In genomic region chr5:13866792-13867191, GRCh38 we compare ENCODE assay signal across 8 cellular contexts.
DNase-seq lines count a peak whose midpoint lies in the region; ATAC-seq and TF ChIP-seq lines count a peak whose summit lies in the region.

No MANE protein-coding gene starts in this region.

- ATAC-seq in SK-N-SH treated with all-trans-retinoic acid at 6 μM for 48 hours (peak; percentile 58; the same call in 1 of the 3 replicates), GM21390 (IDR thresholded peaks at IDR 0.05; ENCODE audit: unreplicated experiment) (no peak), esophagus mucosa (no peak)

- DNase-seq in AG08395 (ENCODE audit: low spot score) (peak; percentile 42), HEK293T (ENCODE audit: extremely low spot score) (peak; percentile 28), glomerular visceral epithelial cell (ENCODE audit: extremely low spot score) (peak; percentile 54), T-helper 1 cell (no peak)
- no peak for DNase-seq in activated effector memory CD4-positive, alpha-beta T cell treated with Interleukin-2 at 50 U/mL for 16 hours

- POLR2A ChIA-PET in HEK293T (lab: Yijun Ruan, JAX): no interaction called here

- CTCF ChIA-PET in HEK293T (lab: Yijun Ruan, JAX): no interaction called here

TF ChIP-seq in HEK293T, 16 proteins besides CTCF, POLR2A, EP300 and RAD21:
- TF ChIP-seq HDGF (IDR thresholded peaks at IDR 0.05; ENCODE audit: borderline replicate concordance) (no peak), PKNOX1 (IDR thresholded peaks at IDR 0.05) (no peak), FOXK2 (IDR thresholded peaks at IDR 0.05) (no peak), L3MBTL2 (conservative IDR thresholded peaks at IDR 0.05) (no peak), FOXM1 (IDR thresholded peaks at IDR 0.05; ENCODE audit: borderline replicate concordance) (no peak), TARDBP (IDR thresholded peaks at IDR 0.05) (no peak), ELF4 (IDR thresholded peaks at IDR 0.05) (no peak), SUZ12 (IDR thresholded peaks at IDR 0.05) (no peak), ZNF384 (IDR thresholded peaks at IDR 0.05) (no peak), BHLHE40 (IDR thresholded peaks at IDR 0.05; ENCODE audit: borderline replicate concordance) (no peak), SP1 (IDR thresholded peaks at IDR 0.05) (no peak), ARNT (IDR thresholded peaks at IDR 0.05) (no peak), NFRKB (IDR thresholded peaks at IDR 0.05) (no peak), LEF1 (IDR thresholded peaks at IDR 0.05; ENCODE audit: borderline replicate concordance) (no peak), CTBP1 (IDR thresholded peaks at IDR 0.05; ENCODE audit: borderline replicate concordance) (no peak), FOXA1 (IDR thresholded peaks at IDR 0.05) (no peak)

TF ChIP-seq in SK-N-SH treated with all-trans-retinoic acid at 6 μM for 48 hours, 23 proteins besides CTCF, POLR2A, EP300 and RAD21:
- TF ChIP-seq ZNF70 (CRISPR knock-in tag; IDR thresholded peaks at IDR 0.05) (no peak), SNAI2 (CRISPR knock-in tag; IDR thresholded peaks at IDR 0.05) (no peak), OSR1 (CRISPR knock-in tag; IDR thresholded peaks at IDR 0.05) (no peak), ZFP3 (CRISPR knock-in tag; IDR thresholded peaks at IDR 0.05) (no peak), ISL1 (CRISPR knock-in tag; IDR thresholded peaks at IDR 0.05) (no peak), CSDC2 (CRISPR knock-in tag; IDR thresholded peaks at IDR 0.05) (no peak), ZC3H10 (CRISPR knock-in tag; IDR thresholded peaks at IDR 0.05) (no peak)

Comparison
In these comparisons a context has a peak if more than half of its experiments do, and no peak if none do; other contexts are left out.
1. DNase-seq: peak in AG08395 (single experiment), HEK293T (single experiment) and glomerular visceral epithelial cell (single experiment); none in T-helper 1 cell (0 of 5) and activated effector memory CD4-positive, alpha-beta T cell treated with Interleukin-2 at 50 U/mL for 16 hours (single experiment).